ENCODE assay signal across 8 cellular contexts in the genomic region with DNA sequence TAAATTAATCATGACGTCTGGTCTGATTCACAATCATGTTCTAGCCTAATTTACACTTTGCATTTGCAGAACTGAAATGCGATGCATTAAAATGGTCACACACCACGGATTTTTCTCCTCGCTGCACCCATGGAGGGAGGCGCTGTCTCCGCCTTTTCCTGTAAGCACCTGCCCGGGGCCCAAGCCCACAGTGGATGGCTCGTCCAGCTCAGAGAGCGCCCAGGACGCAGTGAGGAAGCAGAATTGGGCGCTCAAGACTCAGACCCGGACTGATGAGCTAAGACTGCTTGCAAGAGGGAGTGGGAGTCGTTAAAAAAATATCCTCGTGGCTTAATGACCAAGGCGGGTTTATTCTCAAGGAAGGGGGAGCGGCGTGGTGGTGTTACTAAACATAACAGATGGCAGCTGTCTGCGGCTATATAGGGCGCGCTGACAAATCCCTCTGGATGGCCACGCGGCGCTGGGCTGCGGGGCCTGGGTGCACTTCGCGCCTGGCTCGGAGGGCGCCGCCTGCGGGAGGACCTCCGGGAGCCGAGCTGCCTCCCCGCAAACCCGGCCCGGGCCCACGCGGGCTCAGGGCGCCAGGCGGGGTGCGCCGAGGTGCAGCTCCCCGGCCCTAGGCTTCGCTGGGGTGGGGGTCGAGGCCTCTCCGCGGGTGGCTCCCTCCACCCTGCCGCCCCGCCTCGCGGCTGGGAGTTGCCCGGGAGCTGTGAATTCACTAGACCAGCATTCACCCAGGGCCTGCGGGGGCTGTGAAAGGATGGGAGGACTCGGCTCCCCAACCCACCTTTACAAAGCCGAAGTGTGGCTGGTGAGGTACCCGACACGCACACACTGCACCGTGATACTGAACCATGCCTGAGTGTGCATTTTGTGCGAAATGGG.
A peak's percentile ranks its signal among the peaks of the same experiment; 100 is the strongest.
DNase-seq lines count a peak whose midpoint lies in the region; ATAC-seq and TF ChIP-seq lines count a peak whose summit lies in the region.

No MANE protein-coding gene starts in this region.

- H3K4me3 ChIP-seq in PC-9 (peak overlapping the region; percentile 35; the same call in 1 of the 2 replicates), adipocyte (ENCODE audit: low read length) (peak overlapping the region; percentile 69)

- no peak for TF ChIP-seq CTCF in PC-9 (conservative IDR thresholded peaks at IDR 0.05)

- POLR2A ChIA-PET in PC-9 (lab: Charles Lee; ENCODE audit: unreplicated experiment), result interaction anchor here (0.6 kb wide), 2 partner anchors 76 to 1590 kb away, joined by 3 read pairs; no protein-coding TSS in a partner anchor

- no peaks in the 10 kb centered on the region for H3K9me2 ChIP-seq in PC-9 (ENCODE audit: insufficient read depth)

- peak overlapping the region; percentile 74 to 84 (median 77) for H3K4me3 Mint-ChIP-seq in immature natural killer cell

- H2AFZ ChIP-seq in PC-9, result peak overlapping the region; percentile 67

- no peak overlapping the region for H3K27ac Mint-ChIP-seq in immature natural killer cell

- no peak overlapping the region for H3K27ac ChIP-seq in PC-9

- H4K20me1 ChIP-seq in PC-9 (ENCODE audit: insufficient read depth), result no peaks in the 10 kb centered on the region

- no peaks in the 10 kb centered on the region for H3K36me3 Mint-ChIP-seq in immature natural killer cell

- no peaks in the 10 kb centered on the region for H3K36me3 ChIP-seq in PC-9 (ENCODE audit: low read depth)
- H3K36me3 ChIP-seq in adipocyte (ENCODE audit: control insufficient read depth, insufficient read depth, low read length, severe bottlenecking), result no peaks in the 10 kb centered on the region

- CTCF ChIA-PET in PC-9 (lab: Charles Lee), result no interaction called here

- peaks cover 15 to 26% (median 23%) of the 10 kb centered on the region in 3 donors for H3K27me3 Mint-ChIP-seq in immature natural killer cell (ENCODE audit: low read depth in 3 of 3)

- H3K9me3 ChIP-seq in PC-9 (ENCODE audit: insufficient read depth, low read depth) (no peaks in the 10 kb centered on the region), adipocyte (ENCODE audit: control insufficient read depth, low read length) (no peaks in the 10 kb centered on the region)

- ATAC-seq in GM19043 (IDR thresholded peaks at IDR 0.05; ENCODE audit: low read depth, unreplicated experiment) (peak; percentile 43), HG03280 (IDR thresholded peaks at IDR 0.05; ENCODE audit: unreplicated experiment) (peak; percentile 45)

- intact Hi-C loops in PC-9 (cut with micrococcal nuclease; ENCODE audit: unreplicated experiment), result no loop called here

- H3K4me1 ChIP-seq in PC-9 (replicated peaks; ENCODE audit: insufficient read depth), result no peaks in the 10 kb centered on the region
- H3K4me1 ChIP-seq in adipocyte (ENCODE audit: control insufficient read depth, insufficient read depth, low read length), result no peaks in the 10 kb centered on the region

- peak overlapping the region; percentile 21 for H3K9ac ChIP-seq in adipocyte (ENCODE audit: low read length)

- no peaks in the 10 kb centered on the region for H3F3A ChIP-seq in PC-9 (ENCODE audit: insufficient read depth, low read depth)

- no peaks in the 10 kb centered on the region for H3K9me3 Mint-ChIP-seq in immature natural killer cell

- H3K27me3 ChIP-seq in PC-9 (ENCODE audit: insufficient read depth, low read depth) (no peaks in the 10 kb centered on the region), adipocyte (replicated peaks; ENCODE audit: control insufficient read depth, insufficient read depth, low read length) (peaks cover 38% of the 10 kb centered on the region)

- DNase-seq in CD1c-positive myeloid dendritic cell (ENCODE audit: extremely low spot score), result peak; percentile 69
- DNase-seq in PC-9, result peak in 1 of 2 experiments; percentile 31
- DNase-seq in adipocyte (ENCODE audit: low read depth), result no peak
- peak in 2 of 3 donors; percentile 2 to 5 for DNase-seq in immature natural killer cell
- peak; percentile 39 for DNase-seq in stimulated activated CD4-positive, alpha-beta T cell treated with anti-CD3 and anti-CD28 coated beads, Interleukin-1b, Interleukin-23, amount 100 ng/mL, for 48 hours
- DNase-seq in HCEC 1CT, result no peak

- H3K4me2 ChIP-seq in PC-9, result peak overlapping the region; percentile 56; the same call in 1 of the 2 replicates

- no TSS peak for BruUV-seq in PC-9 (replicated peaks; lab: Mats Ljungman, UMichigan)

- H3K4me1 Mint-ChIP-seq in immature natural killer cell, result peaks cover 20 to 24% of the 10 kb centered on the region in 2 donors

- H3K79me2 ChIP-seq in PC-9 (ENCODE audit: low read depth), result no peaks in the 10 kb centered on the region

Comparison
In these comparisons a context has a peak if more than half of its experiments do, and no peak if none do; other contexts are left out.
1. DNase-seq: peak in CD1c-positive myeloid dendritic cell (single experiment), immature natural killer cell (2 of 3) and stimulated activated CD4-positive, alpha-beta T cell treated with anti-CD3 and anti-CD28 coated beads, Interleukin-1b, Interleukin-23, amount 100 ng/mL, for 48 hours (single experiment); none in adipocyte (single experiment) and HCEC 1CT (single experiment).